Comparison of ENCODE assay signal across 8 cellular contexts in the genomic region with DNA sequence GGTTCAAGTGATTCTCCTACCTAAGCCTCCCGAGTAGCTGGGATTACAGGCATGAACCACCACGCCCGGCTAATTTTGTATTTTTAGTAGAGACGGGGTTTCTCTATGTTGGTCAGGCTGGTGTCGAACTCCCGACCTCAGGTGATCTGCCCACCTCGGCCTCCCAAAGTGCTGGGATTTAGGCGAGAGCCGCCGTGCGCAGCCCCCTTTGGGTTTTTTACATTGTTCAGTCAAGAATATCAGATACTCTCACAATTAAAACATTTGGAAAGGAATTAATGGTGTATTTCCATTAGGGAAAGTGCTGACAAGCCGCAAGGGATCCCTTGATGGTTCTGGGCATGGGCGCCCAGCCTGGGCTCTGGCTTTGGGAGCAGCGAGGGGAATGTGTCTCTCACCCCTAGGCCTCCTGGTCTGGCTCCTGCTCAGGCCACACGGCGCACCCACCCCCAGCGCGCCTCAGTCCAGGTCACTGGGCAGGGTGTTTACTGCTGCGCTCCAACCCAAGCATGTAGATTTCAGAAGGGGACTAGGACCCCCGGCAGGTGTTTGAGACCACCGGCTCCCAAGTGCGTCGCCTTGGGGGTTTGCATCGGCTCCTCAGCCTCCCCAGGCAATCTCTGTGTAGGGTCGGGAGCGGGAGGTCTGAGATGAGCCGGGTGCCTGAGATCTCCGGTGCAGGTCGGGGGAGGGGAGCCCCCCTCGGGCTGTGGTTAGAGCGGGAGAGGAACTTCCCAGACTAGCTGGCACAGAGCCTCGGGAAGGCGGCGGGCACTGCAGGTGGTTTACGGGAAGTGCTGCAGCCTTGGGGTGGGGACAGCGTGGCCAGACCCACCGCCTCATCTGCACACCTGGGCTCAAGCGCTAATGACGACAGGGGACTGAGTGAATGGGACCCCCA. TPM values are rescaled to one million over a fixed set of nuclear protein-coding genes. Genes with fewer than 3 reads are reported as not detected.
DNase-seq lines count a peak whose midpoint lies in the region; ATAC-seq, FAIRE-seq and TF ChIP-seq lines count a peak whose summit lies in the region.

No MANE protein-coding gene starts in this region.

- no peaks in the 10 kb centered on the region for H3K9me3 Mint-ChIP-seq in MCF 10A (ENCODE audit: unreplicated experiment)

- WGBS in A549 (ENCODE audit: missing lambda C conversion rate): 83% methylated on average over 38 of the region's 39 CpGs

- no peak for TF ChIP-seq CTCF in A549 (IDR thresholded peaks at IDR 0.05)
- TF ChIP-seq CTCF in MCF 10A (IDR thresholded peaks at IDR 0.05; ENCODE audit: unreplicated experiment): no peak

- TF ChIP-seq EP300 in A549 (IDR thresholded peaks at IDR 0.05): no peak

- H3K9me3 ChIP-seq in A549: no peaks in the 10 kb centered on the region
- no peaks in the 10 kb centered on the region for H3K9me3 ChIP-seq in mucosa of rectum (ENCODE audit: control insufficient read depth in 2 of 2, low read length in 2 of 2)

- BruUV-seq in MCF 10A (replicated peaks; lab: Mats Ljungman, UMichigan): no TSS peak

- H3K4me2 ChIP-seq in A549: peak overlapping the region; percentile 93

- no peaks in the 10 kb centered on the region for H3K27me3 ChIP-seq in mucosa of rectum (ENCODE audit: control insufficient read depth in 2 of 2, insufficient read depth in 2 of 2, low read length in 2 of 2)

- peaks cover 13% of the 10 kb centered on the region; the same call in 2 of the 3 replicates for H3K4me1 ChIP-seq in A549
- H3K4me1 ChIP-seq in mucosa of rectum (ENCODE audit: control insufficient read depth in 2 of 2, insufficient read depth in 2 of 2, low read length in 2 of 2): peaks cover 35 to 37% of the 10 kb centered on the region in 2 donors

- peak overlapping the region; percentile 73 for H3K4me3 Mint-ChIP-seq in MCF 10A (ENCODE audit: unreplicated experiment)

- no peak for DNase-seq in A549 (ENCODE audit: low read depth in 1 of 2, low spot score in 1 of 2)
- no peak for DNase-seq in Jurkat, Clone E6-1 (ENCODE audit: low read depth, low spot score)
- DNase-seq in MCF 10A (ENCODE audit: unreplicated experiment): no peak
- DNase-seq in NCI-H2227 treated with DMSO at 0.1 percent for 48 hours (lab: John Stamatoyannopoulos, UW): no peak
- DNase-seq in Kasumi-1 (lab: John Stamatoyannopoulos, UW): no peak
- no peak for DNase-seq in stimulated activated CD4-positive, alpha-beta T cell treated with anti-CD3 and anti-CD28 coated beads, Interleukin-12 subunit alpha, Interleukin-12 subunit beta, amount 100 ng/mL, for 4 hours

- H3K27ac ChIP-seq in A549: peak overlapping the region; percentile 88 to 97; a peak in 5 of 6 replicates
- H3K27ac ChIP-seq in mucosa of rectum (ENCODE audit: low read depth in 2 of 2, low read length in 2 of 2): peak overlapping the region; percentile 98 to 99

- no peak overlapping the region for H3K27ac Mint-ChIP-seq in MCF 10A (ENCODE audit: low read depth, unreplicated experiment)

- peaks cover 6% of the 10 kb centered on the region for H3K4me1 Mint-ChIP-seq in MCF 10A (ENCODE audit: insufficient read depth, unreplicated experiment)

- intact Hi-C loops in MCF 10A (cut with micrococcal nuclease): loop anchor here (10.0 kb wide), 1 partner anchor 52 kb away; a partner anchor contains a TSS

- no peak for FAIRE-seq in A549 (lab: Jason Lieb, UNC)

- ATAC-seq in A549: no peak
- ATAC-seq in GM21619 (IDR thresholded peaks at IDR 0.05; ENCODE audit: unreplicated experiment): no peak

- TF ChIP-seq POLR2A in A549 (IDR thresholded peaks at IDR 0.05; ENCODE audit: low read length): no peak

- peaks cover 34% of the 10 kb centered on the region for H3K36me3 Mint-ChIP-seq in MCF 10A (ENCODE audit: insufficient read depth, unreplicated experiment)

- CTCF ChIA-PET in A549 (lab: Yijun Ruan, JAX) (interaction anchor here (1.1 kb wide), 1 partner anchor 31 kb away, joined by 4 read pairs; no protein-coding TSS in a partner anchor), MCF 10A (lab: Yijun Ruan, JAX) (interaction anchor here (0.6 to 0.8 kb wide), 2 partner anchors 16 to 69 kb away, joined by 3 read pairs; no protein-coding TSS in a partner anchor)

- H3K27me3 Mint-ChIP-seq in MCF 10A (ENCODE audit: insufficient read depth, unreplicated experiment): no peaks in the 10 kb centered on the region

- no peak for TF ChIP-seq RAD21 in A549 (conservative IDR thresholded peaks at IDR 0.05 in 1 of 2, IDR thresholded peaks at IDR 0.05 in 1 of 2)

- H3K9ac ChIP-seq in mucosa of rectum (ENCODE audit: low read depth in 1 of 2, low read length in 2 of 2): peak overlapping the region in 1 of 2 donors; percentile 95

- POLR2A ChIA-PET in A549 (lab: Yijun Ruan, JAX) (no interaction called here), MCF 10A (lab: Yijun Ruan, JAX) (interaction anchor here (0.6 kb wide), 1 partner anchor 74 kb away, joined by 4 read pairs; no protein-coding TSS in a partner anchor)

- H3K4me3 ChIP-seq in A549 (no peak overlapping the region; the same call in 2 of the 3 replicates), mucosa of rectum (ENCODE audit: low read length in 2 of 2) (peak overlapping the region; percentile 80 to 88)
- H3K4me3 ChIP-seq in Jurkat, Clone E6-1 (ENCODE audit: low read length): peak overlapping the region; percentile 60

- H3K36me3 ChIP-seq in mucosa of rectum (ENCODE audit: control insufficient read depth in 2 of 2, insufficient read depth in 2 of 2, low read length in 2 of 2): peaks cover 17 to 23% of the 10 kb centered on the region in 2 donors

TF ChIP-seq in A549, 52 proteins besides CTCF, POLR2A, EP300 and RAD21 (continues in another document):
- TF ChIP-seq, protein P1, sequence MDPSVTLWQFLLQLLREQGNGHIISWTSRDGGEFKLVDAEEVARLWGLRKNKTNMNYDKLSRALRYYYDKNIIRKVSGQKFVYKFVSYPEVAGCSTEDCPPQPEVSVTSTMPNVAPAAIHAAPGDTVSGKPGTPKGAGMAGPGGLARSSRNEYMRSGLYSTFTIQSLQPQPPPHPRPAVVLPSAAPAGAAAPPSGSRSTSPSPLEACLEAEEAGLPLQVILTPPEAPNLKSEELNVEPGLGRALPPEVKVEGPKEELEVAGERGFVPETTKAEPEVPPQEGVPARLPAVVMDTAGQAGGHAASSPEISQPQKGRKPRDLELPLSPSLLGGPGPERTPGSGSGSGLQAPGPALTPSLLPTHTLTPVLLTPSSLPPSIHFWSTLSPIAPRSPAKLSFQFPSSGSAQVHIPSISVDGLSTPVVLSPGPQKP (IDR thresholded peaks at IDR 0.05; ENCODE audit: low read depth, low read length): no peak
- TF ChIP-seq ESRRA (IDR thresholded peaks at IDR 0.05; ENCODE audit: borderline replicate concordance, low read length) (no peak), NPAS2 (CRISPR knock-in tag; IDR thresholded peaks at IDR 0.05; ENCODE audit: borderline replicate concordance) (no peak), NR3C1 (IDR thresholded peaks at IDR 0.05) (no peak), MAZ (IDR thresholded peaks at IDR 0.05; ENCODE audit: borderline replicate concordance, low read depth, low read length) (no peak), ZSCAN20 (CRISPR knock-in tag; IDR thresholded peaks at IDR 0.05) (no peak), TFCP2L1 (CRISPR knock-in tag; IDR thresholded peaks at IDR 0.05) (no peak), SREBF2 (IDR thresholded peaks at IDR 0.05) (no peak)

RNA-seq across cellular contexts. Expression of a gene that starts 0.8 kb away (rescaled TPM):
- polyA plus RNA-seq in A549 (2011; rRNA removed) (2.0 TPM in 2 replicates), A549 (2017; fragmentation: RNase III; extraction: RNeasy Plus Mini Kit Qiagen cat#74134 plus additional on column Dnase treatment) (3.1 to 3.8 TPM (median 3.4 TPM) in 3 replicates)
- polyA plus RNA-seq in A549 (2012; cell fraction: cytosol; rRNA removed): 2.5 and 4.7 TPM in 2 replicates
- 10.7 and 13.3 TPM in 2 replicates for polyA plus RNA-seq in A549 (2012; cell fraction: nucleus; rRNA removed)
- 2.5 and 3.0 TPM in 2 replicates for polyA minus RNA-seq in A549 (2011; rRNA and poly(A)+ RNA removed)
- polyA plus RNA-seq in Jurkat, Clone E6-1 (2012; ENCODE audit: insufficient read depth, insufficient read length): 8.3 TPM
- total RNA-seq in MCF 10A (2022): 7.7 and 9.5 TPM in 2 replicates

RNA-seq across cellular contexts. Expression of a gene that starts 8.2 kb away (rescaled TPM):
- polyA plus RNA-seq in A549 (2011; rRNA removed) (0.12 and 0.26 TPM in 2 replicates), A549 (2017; fragmentation: RNase III; extraction: RNeasy Plus Mini Kit Qiagen cat#74134 plus additional on column Dnase treatment) (0.07 to 0.08 TPM (median 0.07 TPM) in 3 replicates)
- 0.03 and 0.07 TPM in 2 replicates for polyA plus RNA-seq in A549 (2012; cell fraction: cytosol; rRNA removed)
- 0.32 and 0.53 TPM in 2 replicates for polyA plus RNA-seq in A549 (2012; cell fraction: nucleus; rRNA removed)
- polyA minus RNA-seq in A549 (2011; rRNA and poly(A)+ RNA removed): not detected in 2 replicates
- not detected for polyA plus RNA-seq in Jurkat, Clone E6-1 (2012; ENCODE audit: insufficient read depth, insufficient read length)
- total RNA-seq in MCF 10A (2022): not detected in 2 replicates

RNA-seq across cellular contexts. Expression of a gene that starts 10.4 kb away (rescaled TPM):
- not detected in 2 replicates for polyA plus RNA-seq in A549 (2011; rRNA removed)
- not detected in 2 replicates for polyA plus RNA-seq in A549 (2012; cell fraction: cytosol; rRNA removed)
- polyA plus RNA-seq in A549 (2012; cell fraction: nucleus; rRNA removed): not detected in 2 replicates
- not detected in 3 replicates for polyA plus RNA-seq in A549 (2017; fragmentation: RNase III; extraction: RNeasy Plus Mini Kit Qiagen cat#74134 plus additional on column Dnase treatment)
- polyA minus RNA-seq in A549 (2011; rRNA and poly(A)+ RNA removed): not detected in 2 replicates
- not detected for polyA plus RNA-seq in Jurkat, Clone E6-1 (2012; ENCODE audit: insufficient read depth, insufficient read length)
- total RNA-seq in MCF 10A (2022): not detected in 2 replicates

RNA-seq across cellular contexts. Expression of a gene that starts 20.5 kb away (rescaled TPM):
- not detected in 2 replicates for polyA plus RNA-seq in A549 (2011; rRNA removed)
- polyA plus RNA-seq in A549 (2012; cell fraction: cytosol; rRNA removed): 0.09 and 0.13 TPM in 2 replicates
- 1.2 and 2.3 TPM in 2 replicates for polyA plus RNA-seq in A549 (2012; cell fraction: nucleus; rRNA removed)
- polyA plus RNA-seq in A549 (2017; fragmentation: RNase III; extraction: RNeasy Plus Mini Kit Qiagen cat#74134 plus additional on column Dnase treatment): 0.07 to 0.17 TPM in 2 of 3 replicates, not detected in the other
- polyA minus RNA-seq in A549 (2011; rRNA and poly(A)+ RNA removed): not detected in 2 replicates
- not detected for polyA plus RNA-seq in Jurkat, Clone E6-1 (2012; ENCODE audit: insufficient read depth, insufficient read length)
- total RNA-seq in MCF 10A (2022): 0.44 and 1.3 TPM in 2 replicates

RNA-seq across cellular contexts. Expression of a gene that starts 40.3 kb away (rescaled TPM):
- polyA plus RNA-seq in A549 (2011; rRNA removed): 8.6 and 10.8 TPM in 2 replicates
- polyA plus RNA-seq in A549 (2012; cell fraction: cytosol; rRNA removed): 19.8 and 25.1 TPM in 2 replicates
- polyA plus RNA-seq in A549 (2012; cell fraction: nucleus; rRNA removed): 46.9 and 57.6 TPM in 2 replicates
- polyA plus RNA-seq in A549 (2017; fragmentation: RNase III; extraction: RNeasy Plus Mini Kit Qiagen cat#74134 plus additional on column Dnase treatment): 23.0 to 25.3 TPM (median 23.7 TPM) in 3 replicates
- 10.3 and 11.1 TPM in 2 replicates for polyA minus RNA-seq in A549 (2011; rRNA and poly(A)+ RNA removed)
- polyA plus RNA-seq in Jurkat, Clone E6-1 (2012; ENCODE audit: insufficient read depth, insufficient read length): 29.4 TPM
- 29.9 and 31.8 TPM in 2 replicates for total RNA-seq in MCF 10A (2022)
